In the genomic region with DNA sequence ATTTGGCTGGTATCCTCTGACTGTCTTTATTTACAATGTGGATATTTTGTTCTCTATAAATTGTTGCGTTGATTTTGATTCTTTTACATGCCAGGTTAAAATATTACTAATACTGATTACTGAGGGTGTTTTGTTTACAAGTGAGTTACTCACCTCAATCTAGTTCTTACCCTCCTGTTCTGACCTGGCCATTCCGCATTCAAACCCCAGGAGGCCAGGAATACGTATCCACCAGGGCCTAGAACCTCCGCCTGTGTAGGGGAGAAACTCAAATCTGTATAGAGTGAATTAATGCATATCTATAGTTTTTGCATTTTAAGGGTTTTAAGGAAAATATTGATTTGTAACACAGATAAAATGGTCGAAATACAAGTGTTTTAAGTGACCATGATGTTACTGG, we compare ENCODE assay signal across 19 cellular contexts. TPM values are rescaled to one million over a fixed set of nuclear protein-coding genes. Genes with fewer than 3 reads are reported as not detected.
"Had no signal": no experiment of that assay in that cellular context is flagged by ENCODE, and none has a peak within 500 bp of the region (broad histone marks: within the 10 kb centered on the region; RNA-seq: fewer than 3 reads in every experiment).

No MANE protein-coding gene starts in this region.

- H3K27ac ChIP-seq: esophagus squamous epithelium, gastroesophageal sphincter, pancreas had no signal

- FAIRE-seq: colon, pancreas, small intestine had no signal

- H3K4me3 ChIP-seq: esophagus squamous epithelium, gastroesophageal sphincter, pancreas had no signal

- H3K36me3 ChIP-seq: esophagus squamous epithelium, gastroesophageal sphincter, pancreas had no signal

- DNase-seq: effector memory CD8-positive, alpha-beta T cell; esophagus squamous epithelium; foreskin fibroblast; islet precursor cell; occipital lobe; pancreas; right cardiac atrium; small intestine; stimulated activated CD4-positive, alpha-beta T cell treated with anti-CD3 and anti-CD28 coated beads, Interleukin-12 subunit alpha, Interleukin-12 subunit beta, amount 100 ng/mL, for 4 hours; stimulated activated naive CD4-positive, alpha-beta T cell treated with Interleukin-2 at 50 U/mL for 16 hours; trophoblast cell had no signal

- H3K4me3 Mint-ChIP-seq: dendritic cell treated with granulocyte-macrophage colony-stimulating factor and Interleukin-4, amounts not matched to agents 40 ng/mL and 50 ng/mL, for 4 days; effector memory CD8-positive, alpha-beta T cell; mesothelial cell of epicardium; natural killer cell treated with Interleukin-12 subunit alpha and Interleukin-12 subunit beta and Interleukin-15 and Interleukin-18, amount 100 ng/mL, for 72 hours had no signal

- ATAC-seq: effector memory CD8-positive, alpha-beta T cell; gastroesophageal sphincter; left lobe of liver; natural killer cell treated with Interleukin-12 subunit alpha and Interleukin-12 subunit beta and Interleukin-15 and Interleukin-18, amount 100 ng/mL, for 72 hours; pancreas; right cardiac atrium had no signal

- H3K27me3 ChIP-seq: pancreas had no signal

- H3K9me3 ChIP-seq: pancreas had no signal

- H3K27me3 Mint-ChIP-seq: effector memory CD8-positive, alpha-beta T cell; natural killer cell treated with Interleukin-12 subunit alpha and Interleukin-12 subunit beta and Interleukin-15 and Interleukin-18, amount 100 ng/mL, for 72 hours had no signal

- H3K27ac Mint-ChIP-seq: dendritic cell treated with granulocyte-macrophage colony-stimulating factor and Interleukin-4, amounts not matched to agents 40 ng/mL and 50 ng/mL, for 4 days; effector memory CD8-positive, alpha-beta T cell; mesothelial cell of epicardium; natural killer cell treated with Interleukin-12 subunit alpha and Interleukin-12 subunit beta and Interleukin-15 and Interleukin-18, amount 100 ng/mL, for 72 hours had no signal

- H3K4me1 ChIP-seq: esophagus squamous epithelium, gastroesophageal sphincter, pancreas had no signal

RNA-seq across cellular contexts. Expression of a gene that starts 2.6 kb away (rescaled TPM):
- total RNA-seq: esophagus squamous epithelium; gastroesophageal sphincter; lower leg skin; natural killer cell treated with Interleukin-12 subunit alpha and Interleukin-12 subunit beta and Interleukin-15 and Interleukin-18, amount 100 ng/mL, for 72 hours; occipital lobe; right cardiac atrium had no signal
- polyA plus RNA-seq: right cardiac atrium, small intestine, urinary bladder had no signal
